22 cellular contexts compared by ENCODE assay signal in genomic region chr2:160664603-160665145, GRCh38.
DNase-seq lines count a peak whose midpoint lies in the region; ATAC-seq, FAIRE-seq and TF ChIP-seq lines count a peak whose summit lies in the region.
"Had no signal": no experiment of that assay in that cellular context is flagged by ENCODE, and none has a peak within 500 bp of the region (broad histone marks: within the 10 kb centered on the region; RNA-seq: fewer than 3 reads in every experiment).

No MANE protein-coding gene starts in this region.

- DNase-seq in GM23338 (ENCODE audit: low spot score) (no peak), fibroblast of the aortic adventitia (ENCODE audit: low read depth) (peak; percentile 42), neuronal stem cell (ENCODE audit: low spot score) (no peak), frontal cortex (ENCODE audit: low spot score in 2 of 2) (no peak), NCI-H1930 (lab: John Stamatoyannopoulos, UW) (no peak)
- DNase-seq: activated naive CD4-positive, alpha-beta T cell; activated T-cell treated with anti-CD3 and anti-CD28 coated beads, Interleukin-2, amount 50 U/mL, for 24 hours; adrenal gland; CD4-positive, CD25-positive, alpha-beta regulatory T cell; DMS 273 treated with DMSO at 0.1 percent for 48 hours; heart left ventricle; Karpas-422; left colon; NCI-H2171; NCI-H524; posterior cingulate gyrus; transverse colon had no signal

- H3K4me3 Mint-ChIP-seq in GM23338: no peak overlapping the region
- H3K4me3 Mint-ChIP-seq: activated T-cell treated with anti-CD3 and anti-CD28 coated beads, Interleukin-2, amount 50 U/mL, for 24 hours; CD4-positive, CD25-positive, alpha-beta regulatory T cell; dendritic cell treated with granulocyte-macrophage colony-stimulating factor and Interleukin-4, amounts not matched to agents 40 ng/mL and 50 ng/mL, for 4 days; natural killer cell treated with Interleukin-12 subunit alpha and Interleukin-12 subunit beta and Interleukin-15 and Interleukin-18, amount 100 ng/mL, for 72 hours; T-helper 1 cell treated with Interleukin-12 subunit alpha and Interleukin-12 subunit beta and Interleukin-4 antibody, amounts not matched to agents 30 μg/mL and 1 μg/mL, for 36 hours had no signal

- H3K36me3 ChIP-seq in GM23338 (ENCODE audit: insufficient read depth) (no peaks in the 10 kb centered on the region), Loucy (ENCODE audit: insufficient read depth, low read length) (no peaks in the 10 kb centered on the region), neuronal stem cell (replicated peaks in 1 of 2; ENCODE audit: control insufficient read depth in 2 of 2, insufficient read depth in 2 of 2, low read length in 2 of 2) (no peaks in the 10 kb centered on the region)
- H3K36me3 ChIP-seq: adrenal gland, heart left ventricle, transverse colon had no signal

- H3K4me1 ChIP-seq in GM23338 (ENCODE audit: insufficient read depth): peaks cover 13% of the 10 kb centered on the region
- H3K4me1 ChIP-seq in Loucy (ENCODE audit: insufficient read depth, low read length, poor library complexity, severe bottlenecking): peaks cover 41% of the 10 kb centered on the region
- H3K4me1 ChIP-seq in neuronal stem cell (ENCODE audit: control insufficient read depth in 2 of 2, insufficient read depth in 1 of 2, low read depth in 1 of 2, low read length in 2 of 2): peaks cover 1 to 11% of the 10 kb centered on the region in 2 donors

- no peaks in the 10 kb centered on the region for H3K79me2 ChIP-seq in GM23338 (replicated peaks; ENCODE audit: insufficient read depth)
- no peaks in the 10 kb centered on the region for H3K79me2 ChIP-seq in Loucy (ENCODE audit: insufficient read depth, low read length)

- H3K4ac ChIP-seq in neuronal stem cell (ENCODE audit: low read length): no peak overlapping the region

- no peak overlapping the region for H2BK5ac ChIP-seq in neuronal stem cell (ENCODE audit: low read length)

- H3K4me2 ChIP-seq in GM23338 (no peak overlapping the region), Loucy (ENCODE audit: low read depth, low read length, poor library complexity, severe bottlenecking) (no peak overlapping the region), neuronal stem cell (ENCODE audit: insufficient read depth, low read length, poor library complexity, severe bottlenecking) (no peak overlapping the region)

- H3F3A ChIP-seq in GM23338 (replicated peaks; ENCODE audit: low read depth): no peaks in the 10 kb centered on the region
- H3F3A ChIP-seq in Loucy (ENCODE audit: low read depth): peaks cover 13% of the 10 kb centered on the region; the same call in 1 of the 2 replicates

- ATAC-seq in GM23338: no peak
- no peak for ATAC-seq in HG03039 (IDR thresholded peaks at IDR 0.05; ENCODE audit: unreplicated experiment)
- ATAC-seq: left colon; natural killer cell treated with Interleukin-12 subunit alpha and Interleukin-12 subunit beta and Interleukin-15 and Interleukin-18, amount 100 ng/mL, for 72 hours had no signal

- no peak overlapping the region for H4K8ac ChIP-seq in neuronal stem cell (ENCODE audit: low read depth, low read length)

- no peak overlapping the region for H2AK5ac ChIP-seq in neuronal stem cell (ENCODE audit: low read depth, low read length)

- H3K27ac ChIP-seq in GM23338 (ENCODE audit: low read depth): no peak overlapping the region
- no peak overlapping the region for H3K27ac ChIP-seq in neuronal stem cell (replicated peaks; ENCODE audit: low read length)
- H3K27ac ChIP-seq: adrenal gland had no signal

- no peak overlapping the region for H3K14ac ChIP-seq in neuronal stem cell (ENCODE audit: low read length)

- no peaks in the 10 kb centered on the region for H3K79me1 ChIP-seq in neuronal stem cell (ENCODE audit: low read depth, low read length)

- H3K4me1 Mint-ChIP-seq in GM23338: peaks cover 7% of the 10 kb centered on the region; the same call in 2 of the 3 replicates

- H3K23ac ChIP-seq in neuronal stem cell (ENCODE audit: low read depth, low read length, poor library complexity): no peak overlapping the region

- H3K4me3 ChIP-seq in GM23338 (no peak overlapping the region), Loucy (ENCODE audit: low read length, poor library complexity, severe bottlenecking) (no peak overlapping the region), fibroblast of the aortic adventitia (ENCODE audit: low read depth, low read length) (no peak overlapping the region), neuronal stem cell (ENCODE audit: low read length in 2 of 2) (no peak overlapping the region)
- H3K4me3 ChIP-seq: adrenal gland, heart left ventricle, transverse colon had no signal

- H2BK120ac ChIP-seq in neuronal stem cell (ENCODE audit: low read depth, low read length): peak overlapping the region; percentile 67

- H3K18ac ChIP-seq in neuronal stem cell (ENCODE audit: low read length): no peak overlapping the region

- H3K9ac ChIP-seq in Loucy (ENCODE audit: low read depth, low read length, poor library complexity, severe bottlenecking) (no peak overlapping the region), neuronal stem cell (ENCODE audit: low read depth, low read length, poor library complexity) (no peak overlapping the region)

- peaks cover 2% of the 10 kb centered on the region for H3K27me3 Mint-ChIP-seq in GM23338 (ENCODE audit: insufficient read depth, low read depth, poor library complexity)
- H3K27me3 Mint-ChIP-seq: activated T-cell treated with anti-CD3 and anti-CD28 coated beads, Interleukin-2, amount 50 U/mL, for 24 hours; dendritic cell treated with granulocyte-macrophage colony-stimulating factor and Interleukin-4, amounts not matched to agents 40 ng/mL and 50 ng/mL, for 4 days had no signal

- no peak for FAIRE-seq in frontal cortex (lab: Jason Lieb, UNC)

- no peaks in the 10 kb centered on the region for H4K20me1 ChIP-seq in GM23338 (replicated peaks; ENCODE audit: insufficient read depth)
- no peaks in the 10 kb centered on the region for H4K20me1 ChIP-seq in Loucy (ENCODE audit: insufficient read depth, low read length, poor library complexity, severe bottlenecking)

- no CpG with 5 or more reads among the region's 2 CpGs for WGBS in neuronal stem cell (ENCODE audit: extremely low coverage in 2 of 2, insufficient read length in 2 of 2, insufficient replicate concordance in 1 of 2), 2 donors

- H3K9me2 ChIP-seq in GM23338 (ENCODE audit: insufficient read depth) (no peaks in the 10 kb centered on the region), Loucy (replicated peaks; ENCODE audit: low read depth, low read length) (no peaks in the 10 kb centered on the region)

- H2AFZ ChIP-seq in GM23338 (peak overlapping the region; percentile 44; the same call in 1 of the 2 replicates), Loucy (ENCODE audit: low read length) (peak overlapping the region; percentile 54; the same call in 1 of the 2 replicates), neuronal stem cell (ENCODE audit: low read length) (no peak overlapping the region)

- no peaks in the 10 kb centered on the region for H3K36me3 Mint-ChIP-seq in GM23338 (ENCODE audit: low read depth)
- H3K36me3 Mint-ChIP-seq: CD4-positive, CD25-positive, alpha-beta regulatory T cell; natural killer cell treated with Interleukin-12 subunit alpha and Interleukin-12 subunit beta and Interleukin-15 and Interleukin-18, amount 100 ng/mL, for 72 hours had no signal

- H3K9me3 ChIP-seq in Loucy (ENCODE audit: insufficient read depth, low read depth, low read length) (no peaks in the 10 kb centered on the region), neuronal stem cell (replicated peaks in 1 of 2; ENCODE audit: control insufficient read depth in 2 of 2, insufficient read depth in 1 of 2, low read depth in 1 of 2, low read length in 2 of 2) (no peaks in the 10 kb centered on the region)
- H3K9me3 ChIP-seq: adrenal gland, heart left ventricle, transverse colon had no signal

- no peak overlapping the region for H3K27ac Mint-ChIP-seq in GM23338
- H3K27ac Mint-ChIP-seq: activated T-cell treated with anti-CD3 and anti-CD28 coated beads, Interleukin-2, amount 50 U/mL, for 24 hours; CD4-positive, CD25-positive, alpha-beta regulatory T cell; dendritic cell treated with granulocyte-macrophage colony-stimulating factor and Interleukin-4, amounts not matched to agents 40 ng/mL and 50 ng/mL, for 4 days; natural killer cell treated with Interleukin-12 subunit alpha and Interleukin-12 subunit beta and Interleukin-15 and Interleukin-18, amount 100 ng/mL, for 72 hours; T-helper 1 cell treated with Interleukin-12 subunit alpha and Interleukin-12 subunit beta and Interleukin-4 antibody, amounts not matched to agents 30 μg/mL and 1 μg/mL, for 36 hours had no signal

- H3K9me3 Mint-ChIP-seq in GM23338: no peaks in the 10 kb centered on the region
- H3K9me3 Mint-ChIP-seq: activated T-cell treated with anti-CD3 and anti-CD28 coated beads, Interleukin-2, amount 50 U/mL, for 24 hours; dendritic cell treated with granulocyte-macrophage colony-stimulating factor and Interleukin-4, amounts not matched to agents 40 ng/mL and 50 ng/mL, for 4 days; natural killer cell treated with Interleukin-12 subunit alpha and Interleukin-12 subunit beta and Interleukin-15 and Interleukin-18, amount 100 ng/mL, for 72 hours; T-helper 1 cell treated with Interleukin-12 subunit alpha and Interleukin-12 subunit beta and Interleukin-4 antibody, amounts not matched to agents 30 μg/mL and 1 μg/mL, for 36 hours had no signal

- no peak overlapping the region for H2BK15ac ChIP-seq in neuronal stem cell (ENCODE audit: low read length)

- H2BK12ac ChIP-seq in neuronal stem cell (ENCODE audit: low read length): no peak overlapping the region

- TF ChIP-seq CTCF in GM23338 (conservative IDR thresholded peaks at IDR 0.05; ENCODE audit: low read depth in 2 of 2) (no peak), Loucy (conservative IDR thresholded peaks at IDR 0.05; ENCODE audit: low read length) (no peak), fibroblast of the aortic adventitia (IDR thresholded peaks at IDR 0.05; ENCODE audit: insufficient read depth, low read length) (no peak)

- H4K91ac ChIP-seq in neuronal stem cell (ENCODE audit: low read depth, low read length, poor library complexity): no peak overlapping the region

- H3K27me3 ChIP-seq in GM23338 (ENCODE audit: insufficient read depth) (no peaks in the 10 kb centered on the region), Loucy (ENCODE audit: insufficient read depth, low read length, poor library complexity, severe bottlenecking) (no peaks in the 10 kb centered on the region), neuronal stem cell (ENCODE audit: control insufficient read depth in 3 of 3, insufficient read depth in 3 of 3, low read depth in 1 of 3, low read length in 3 of 3) (no peaks in the 10 kb centered on the region)
- H3K27me3 ChIP-seq: adrenal gland, heart left ventricle, transverse colon had no signal

TF ChIP-seq in GM23338, 12 proteins besides CTCF, POLR2A, EP300 and RAD21 (continues in another document):
- no peak for TF ChIP-seq JUNB (IDR thresholded peaks at IDR 0.05; ENCODE audit: unreplicated experiment)
